ENCODE assay signal across 17 cellular contexts in the genomic region with DNA sequence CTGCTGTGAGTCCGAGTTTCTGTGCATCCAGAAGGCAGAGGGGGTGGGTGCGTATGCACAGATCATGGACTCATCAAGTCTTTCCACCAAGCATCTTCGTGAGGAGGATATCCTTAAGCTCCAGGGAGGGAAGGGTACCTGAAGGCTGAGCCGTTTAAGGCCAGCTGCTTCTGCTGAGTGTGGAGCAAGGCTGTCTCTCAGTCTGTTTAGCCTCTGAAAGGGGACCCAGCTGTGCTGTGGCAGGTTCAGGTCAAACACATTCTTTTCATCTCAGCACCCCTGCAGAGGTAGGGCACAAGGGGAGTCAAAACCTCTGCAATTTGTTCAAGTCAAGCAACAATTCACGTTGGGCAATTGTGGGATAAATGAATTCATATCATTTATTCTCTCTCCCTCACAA. TPM values are rescaled to one million over a fixed set of nuclear protein-coding genes. Genes with fewer than 3 reads are reported as not detected.
A peak's percentile ranks its signal among the peaks of the same experiment; 100 is the strongest.
DNase-seq lines count a peak whose midpoint lies in the region; ATAC-seq and TF ChIP-seq lines count a peak whose summit lies in the region.
"Had no signal": no experiment of that assay in that cellular context is flagged by ENCODE, and none has a peak within 500 bp of the region (broad histone marks: within the 10 kb centered on the region; RNA-seq: fewer than 3 reads in every experiment).

No MANE protein-coding gene starts in this region.

- H3K9ac ChIP-seq in mesendoderm (ENCODE audit: low read length), result no peak overlapping the region

- H3K36me3 ChIP-seq in GM23338 (ENCODE audit: insufficient read depth) (no peaks in the 10 kb centered on the region), mesendoderm (ENCODE audit: control insufficient read depth, insufficient read depth, low read length) (no peaks in the 10 kb centered on the region), hepatocyte (replicated peaks; ENCODE audit: insufficient read depth, low read depth) (no peaks in the 10 kb centered on the region)

- no peak overlapping the region for H2AFZ ChIP-seq in GM23338
- H2AFZ ChIP-seq in hepatocyte, result no peak overlapping the region

- H4K20me1 ChIP-seq in GM23338 (replicated peaks; ENCODE audit: insufficient read depth) (0 out of 2 replicates have a peak, but pooled peaks cover 9% of the 10 kb centered on the region), hepatocyte (ENCODE audit: insufficient read depth, poor library complexity, severe bottlenecking) (no peaks in the 10 kb centered on the region)

- peak overlapping the region; percentile 59 for H3K4me2 ChIP-seq in GM23338
- no peak overlapping the region for H3K4me2 ChIP-seq in mesendoderm (ENCODE audit: low read length)
- no peak overlapping the region for H3K4me2 ChIP-seq in hepatocyte

- no peak overlapping the region for H2BK5ac ChIP-seq in mesendoderm (ENCODE audit: low read length)

- peaks cover 86% of the 10 kb centered on the region for H3K27me3 ChIP-seq in GM23338 (ENCODE audit: insufficient read depth)
- peaks cover 43% of the 10 kb centered on the region for H3K27me3 ChIP-seq in mesendoderm (ENCODE audit: insufficient read depth, low read length, poor library complexity)
- H3K27me3 ChIP-seq in hepatocyte, result peaks cover 65% of the 10 kb centered on the region

- H3K9me3 Mint-ChIP-seq in GM23338 (no peaks in the 10 kb centered on the region; the same call in 1 of the 3 replicates), WTC11 (no peaks in the 10 kb centered on the region)
- H3K9me3 Mint-ChIP-seq: T-cell had no signal

- DNase-seq in GM23338 (ENCODE audit: low spot score), result peak; percentile 84
- DNase-seq in NCI-H146 (lab: John Stamatoyannopoulos, UW), result peak; percentile 94
- peak; percentile 62 for DNase-seq in WTC11 (ENCODE audit: low spot score)
- DNase-seq in mesendoderm, result peak; percentile 1
- DNase-seq in hepatocyte (ENCODE audit: low spot score), result no peak
- DNase-seq: AML-193; Calu3; CD4-positive, CD25-positive, alpha-beta regulatory T cell; Karpas-422; MV-4-11; NCI-H1694 treated with DMSO at 0.1 percent for 48 hours; T-cell had no signal

- H3K23ac ChIP-seq in mesendoderm (ENCODE audit: low read length), result no peak overlapping the region

- peaks cover 6% of the 10 kb centered on the region; the same call in 1 of the 2 replicates for H3F3A ChIP-seq in GM23338 (replicated peaks; ENCODE audit: low read depth)

- H3K4me3 ChIP-seq in GM23338 (peak overlapping the region; percentile 22; the same call in 1 of the 2 replicates), mesendoderm (ENCODE audit: low read length) (no peak overlapping the region), hepatocyte (no peak overlapping the region)

- no peak overlapping the region for H3K27ac ChIP-seq in GM23338 (ENCODE audit: low read depth)
- H3K27ac ChIP-seq in mesendoderm (ENCODE audit: low read depth, low read length), result no peak overlapping the region
- no peak overlapping the region for H3K27ac ChIP-seq in hepatocyte

- H2BK120ac ChIP-seq in mesendoderm (ENCODE audit: low read depth, low read length), result no peak overlapping the region

- H3K27me3 Mint-ChIP-seq in GM23338 (ENCODE audit: insufficient read depth, low read depth, poor library complexity), result peaks cover 66% of the 10 kb centered on the region
- H3K27me3 Mint-ChIP-seq in WTC11 (ENCODE audit: low read depth), result peaks cover 82% of the 10 kb centered on the region

- TF ChIP-seq CTCF in GM23338 (conservative IDR thresholded peaks at IDR 0.05; ENCODE audit: low read depth in 2 of 2) (no peak), WTC11 (IDR thresholded peaks at IDR 0.05) (no peak), hepatocyte (IDR thresholded peaks at IDR 0.05; ENCODE audit: poor library complexity) (no peak)

- no peak overlapping the region for H2BK15ac ChIP-seq in mesendoderm (replicated peaks; ENCODE audit: low read depth)

- no peak overlapping the region for H4K5ac ChIP-seq in mesendoderm (ENCODE audit: low read length)

- ATAC-seq in GM23338 (peak; percentile 74), WTC11 (peak; percentile 67), HG02870 (IDR thresholded peaks at IDR 0.05; ENCODE audit: unreplicated experiment) (no peak), GM19035 (IDR thresholded peaks at IDR 0.05; ENCODE audit: unreplicated experiment) (no peak), HG02938 (IDR thresholded peaks at IDR 0.05; ENCODE audit: unreplicated experiment) (no peak)
- ATAC-seq: T-cell had no signal

- no CpG with 5 or more reads among the region's 5 CpGs for WGBS in mesendoderm (ENCODE audit: extremely low coverage, insufficient coverage, low lambda C conversion rate)
- 24% methylated on average over 5 of the region's 5 CpGs for WGBS in hepatocyte (ENCODE audit: low lambda C conversion rate, missing lambda C conversion rate)

- no peaks in the 10 kb centered on the region for H3K9me2 ChIP-seq in GM23338 (ENCODE audit: insufficient read depth)
- no peaks in the 10 kb centered on the region for H3K9me2 ChIP-seq in hepatocyte (replicated peaks; ENCODE audit: insufficient read depth)

- H3K4ac ChIP-seq in mesendoderm (ENCODE audit: low read depth, low read length), result no peak overlapping the region

- CTCF ChIA-PET in WTC11 (lab: Charles Lee), result interaction anchor here (0.8 to 5.8 kb wide), 11 partner anchors 11 to 759 kb away, joined by 3 to 48 read pairs (median 4); no protein-coding TSS in a partner anchor

- H3K9me3 ChIP-seq in hepatocyte (ENCODE audit: low read depth), result no peaks in the 10 kb centered on the region

- no peak overlapping the region for H3K56ac ChIP-seq in mesendoderm (ENCODE audit: low read length)

- H3K4me1 ChIP-seq in GM23338 (ENCODE audit: insufficient read depth), result peaks cover 64% of the 10 kb centered on the region
- H3K4me1 ChIP-seq in mesendoderm (ENCODE audit: control insufficient read depth, low read depth, low read length), result peaks cover 3% of the 10 kb centered on the region
- peaks cover 22% of the 10 kb centered on the region for H3K4me1 ChIP-seq in hepatocyte (ENCODE audit: insufficient read depth)

- POLR2A ChIA-PET in WTC11 (lab: Charles Lee), result no interaction called here

- peaks cover 70% of the 10 kb centered on the region for H3K4me1 Mint-ChIP-seq in GM23338
- peaks cover 72% of the 10 kb centered on the region for H3K4me1 Mint-ChIP-seq in WTC11
- H3K4me1 Mint-ChIP-seq: CD4-positive, CD25-positive, alpha-beta regulatory T cell had no signal

- H3K36me3 Mint-ChIP-seq in GM23338 (ENCODE audit: low read depth) (peaks cover 13% of the 10 kb centered on the region; the same call in 2 of the 3 replicates), WTC11 (no peaks in the 10 kb centered on the region)
- H3K36me3 Mint-ChIP-seq: CD4-positive, CD25-positive, alpha-beta regulatory T cell; T-cell had no signal

- H3K79me2 ChIP-seq in GM23338 (replicated peaks; ENCODE audit: insufficient read depth) (no peaks in the 10 kb centered on the region), mesendoderm (ENCODE audit: control insufficient read depth, insufficient read depth, low read length) (no peaks in the 10 kb centered on the region), hepatocyte (no peaks in the 10 kb centered on the region)

- H3K4me3 Mint-ChIP-seq in GM23338 (peak overlapping the region; percentile 11; the same call in 1 of the 3 replicates), WTC11 (no peak overlapping the region)
- H3K4me3 Mint-ChIP-seq: T-cell had no signal

- no peaks in the 10 kb centered on the region for H3K79me1 ChIP-seq in mesendoderm (ENCODE audit: low read length)

- H4K8ac ChIP-seq in mesendoderm (ENCODE audit: low read depth, low read length), result no peak overlapping the region

- no peak overlapping the region for H3K18ac ChIP-seq in mesendoderm (ENCODE audit: low read length)

- H3K27ac Mint-ChIP-seq in GM23338 (no peak overlapping the region), WTC11 (no peak overlapping the region)
- H3K27ac Mint-ChIP-seq: CD4-positive, CD25-positive, alpha-beta regulatory T cell; T-cell had no signal

- H2AK5ac ChIP-seq in mesendoderm (ENCODE audit: low read length), result no peak overlapping the region

TF ChIP-seq in GM23338, 12 proteins besides CTCF, POLR2A, EP300 and RAD21 (continues in another document):
- no peak for TF ChIP-seq EZH2phosphoT487 (IDR thresholded peaks at IDR 0.05; ENCODE audit: unreplicated experiment)

TF ChIP-seq in WTC11, 78 proteins besides CTCF, POLR2A, EP300 and RAD21 (continues in another document):
- TF ChIP-seq GTF2I (CRISPR knock-in tag; conservative IDR thresholded peaks at IDR 0.05) (no peak), EMX1 (CRISPR knock-in tag; IDR thresholded peaks at IDR 0.05) (no peak), USF1 (CRISPR knock-in tag; IDR thresholded peaks at IDR 0.05) (no peak), FOXJ3 (CRISPR knock-in tag; IDR thresholded peaks at IDR 0.05; ENCODE audit: borderline replicate concordance) (no peak), ZNF423 (CRISPR knock-in tag; IDR thresholded peaks at IDR 0.05) (peak; percentile 88), SP1 (CRISPR knock-in tag; conservative IDR thresholded peaks at IDR 0.05) (peak; percentile 49; the same call in 1 of the 2 replicates), JUN (CRISPR knock-in tag; IDR thresholded peaks at IDR 0.05) (no peak), TEAD1 (CRISPR knock-in tag; IDR thresholded peaks at IDR 0.05) (peak; percentile 67; the same call in 1 of the 2 replicates), GABPB1 (CRISPR knock-in tag; IDR thresholded peaks at IDR 0.05) (no peak), NFE2L1 (CRISPR knock-in tag; IDR thresholded peaks at IDR 0.05) (no peak), ETV6 (CRISPR knock-in tag; IDR thresholded peaks at IDR 0.05) (no peak)

RNA-seq across cellular contexts. Expression of gene LAMP5, which starts 4.4 kb away (rescaled TPM):
- 0.21 and 0.62 TPM in 2 replicates for total RNA-seq in GM23338 (2014; rRNA removed; shearing (Covaris generic))
- polyA plus RNA-seq in GM23338 (2016; fragmentation: Nextera tagmentation; extraction: Ambion mirVana) (0.10 and 0.29 TPM in 2 replicates), hepatocyte (not detected in 2 replicates)
- total RNA-seq in WTC11 (2021) (0.11 to 0.37 TPM (median 0.31 TPM) in 3 replicates), hepatocyte (0.12 and 0.47 TPM in 2 replicates)
- polyA plus RNA-seq in mesendoderm (2013, experiment 1 of 2), result 0.06 TPM
- 0.06 TPM for polyA plus RNA-seq in mesendoderm (2013, experiment 2 of 2)
- total RNA-seq: Calu3; CD4-positive, CD25-positive, alpha-beta regulatory T cell; H4; NCI-H460; T-cell had no signal
- polyA plus RNA-seq: CD4-positive, CD25-positive, alpha-beta regulatory T cell had no signal

Comparison
In these comparisons a context has a peak if more than half of its experiments do, and no peak if none do; other contexts are left out.
1. ATAC-seq: peak in GM23338 (single experiment) and WTC11 (single experiment); none in HG02870 (single experiment), GM19035 (single experiment) and HG02938 (single experiment).